ENCODE assay signal across 9 cellular contexts in the genomic region with DNA sequence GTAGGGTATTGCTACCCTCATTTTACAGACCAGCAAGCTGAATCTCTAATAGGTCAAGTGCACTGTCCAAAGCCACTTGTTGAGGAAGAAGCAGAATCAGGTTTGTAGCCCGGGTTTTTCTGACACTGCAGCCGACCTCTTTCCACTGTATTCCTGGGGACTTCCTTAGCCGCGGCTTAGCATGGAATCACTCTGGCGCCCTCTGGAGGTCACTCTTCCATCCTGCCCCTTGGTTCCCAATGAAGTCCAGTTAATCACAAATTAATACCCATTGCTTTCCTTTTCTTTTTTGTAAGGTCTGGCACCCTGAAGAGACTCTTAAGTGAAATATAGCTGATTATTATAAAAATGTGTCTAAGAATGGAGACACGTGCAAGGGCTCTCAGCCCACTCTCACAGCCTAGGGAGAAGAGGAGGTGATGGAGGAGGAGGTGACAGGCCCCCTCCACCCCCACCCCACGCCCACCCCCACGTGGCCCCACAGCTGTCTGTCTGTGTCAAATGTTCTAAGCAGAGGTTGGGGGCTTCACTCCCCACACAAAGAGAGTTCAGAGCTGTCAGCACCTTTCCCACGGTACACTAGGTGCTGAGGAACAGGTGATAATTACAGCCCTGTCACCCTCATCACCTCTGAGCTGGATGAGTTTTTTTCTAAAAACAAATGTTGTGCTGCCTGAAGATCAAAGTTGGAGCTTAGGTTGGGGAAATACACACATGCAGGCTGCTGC. TPM values are rescaled to one million over a fixed set of nuclear protein-coding genes. Genes with fewer than 3 reads are reported as not detected.
DNase-seq lines count a peak whose midpoint lies in the region; ATAC-seq, FAIRE-seq and TF ChIP-seq lines count a peak whose summit lies in the region.
"Had no signal": no experiment of that assay in that cellular context is flagged by ENCODE, and none has a peak within 500 bp of the region (broad histone marks: within the 10 kb centered on the region; RNA-seq: fewer than 3 reads in every experiment).

No MANE protein-coding gene starts in this region.

- H3K4me1 ChIP-seq in ascending aorta (peaks cover 0 to 2% of the 10 kb centered on the region in 2 donors), small intestine (ENCODE audit: control insufficient read depth in 2 of 2, insufficient read depth in 1 of 2, low read depth in 1 of 2, low read length in 1 of 2) (no peaks in the 10 kb centered on the region)
- H3K4me1 ChIP-seq: BLaER1 treated with 17β-estradiol and CSF1 and Interleukin-3, amounts not matched to agents 10 nM and 100 nM had no signal

- H3K4me3 Mint-ChIP-seq in T-helper 17 cell, result no peak overlapping the region

- intact Hi-C loops in ascending aorta (cut with DNase I), result loop anchor here (1.0 to 10.0 kb wide), 3 partner anchors 198 to 738 kb away; a partner anchor contains a TSS

- peak; percentile 16 for DNase-seq in NK-92 treated with Interleukin-12 subunit alpha and Interleukin-12 subunit beta, amount 100 ng/mL, for 24 hours (lab: John Stamatoyannopoulos, UW)
- DNase-seq in NK-92 (lab: John Stamatoyannopoulos, UW; ENCODE audit: unreplicated experiment) (no peak), NCI-H1436 treated with DMSO at 0.1 percent for 48 hours (lab: John Stamatoyannopoulos, UW) (peak; percentile 12), T-helper 17 cell (peak; percentile 25 to 40 (median 28)), ascending aorta (ENCODE audit: low spot score in 2 of 2) (peak in 1 of 2 donors; percentile 81), hypothalamus (lab: John Stamatoyannopoulos, UW) (peak in 49 of 51 donors; percentile 3 to 85 (median 48)), small intestine (peak; percentile 72)

- no peak for FAIRE-seq in small intestine (lab: Jason Lieb, UNC)

- H3K9me3 ChIP-seq in T-helper 17 cell (ENCODE audit: control insufficient read depth, low read length, poor library complexity, severe bottlenecking) (no peaks in the 10 kb centered on the region), ascending aorta (no peaks in the 10 kb centered on the region), small intestine (ENCODE audit: control insufficient read depth, low read depth) (no peaks in the 10 kb centered on the region)
- H3K9me3 ChIP-seq: BLaER1 treated with 17β-estradiol and CSF1 and Interleukin-3, amounts not matched to agents 10 nM and 100 nM had no signal

- H3K4me3 ChIP-seq in ascending aorta (no peak overlapping the region), small intestine (ENCODE audit: low read depth in 1 of 2, low read length in 2 of 2) (no peak overlapping the region)
- H3K4me3 ChIP-seq: BLaER1 treated with 17β-estradiol and CSF1 and Interleukin-3, amounts not matched to agents 10 nM and 100 nM had no signal

- no peaks in the 10 kb centered on the region for H3K36me3 Mint-ChIP-seq in T-helper 17 cell (ENCODE audit: low read depth)

- peak; percentile 55 to 86 (median 81) for TF ChIP-seq CTCF in ascending aorta (IDR thresholded peaks at IDR 0.05)

- ATAC-seq in T-helper 17 cell (peak; percentile 59), GM21367 (IDR thresholded peaks at IDR 0.05; ENCODE audit: unreplicated experiment) (no peak)

- H3K4me1 Mint-ChIP-seq in T-helper 17 cell, result peaks cover 9% of the 10 kb centered on the region

- WGBS in small intestine, 3 donors, result 5 to 11% (median 10%) methylated on average over 9 of the region's 9 CpGs

- no peak overlapping the region for H3K27ac Mint-ChIP-seq in T-helper 17 cell

- no peaks in the 10 kb centered on the region for H3K27me3 ChIP-seq in ascending aorta
- peaks cover 0 to 3% of the 10 kb centered on the region in 2 donors for H3K27me3 ChIP-seq in small intestine (ENCODE audit: control insufficient read depth in 2 of 2, insufficient read depth in 2 of 2, low read length in 2 of 2)
- H3K27me3 ChIP-seq: BLaER1 treated with 17β-estradiol and CSF1 and Interleukin-3, amounts not matched to agents 10 nM and 100 nM had no signal

- H3K36me3 ChIP-seq in ascending aorta, result no peaks in the 10 kb centered on the region
- H3K36me3 ChIP-seq in small intestine (ENCODE audit: control insufficient read depth in 2 of 2, insufficient read depth in 2 of 2, low read length in 2 of 2), result no peaks in the 10 kb centered on the region
- H3K36me3 ChIP-seq: BLaER1 treated with 17β-estradiol and CSF1 and Interleukin-3, amounts not matched to agents 10 nM and 100 nM had no signal

- H3K27me3 Mint-ChIP-seq in T-helper 17 cell, result peaks cover 41% of the 10 kb centered on the region

- no peak overlapping the region for H3K27ac ChIP-seq in ascending aorta
- H3K27ac ChIP-seq in small intestine (ENCODE audit: low read depth in 1 of 2, low read length in 1 of 2), result no peak overlapping the region
- H3K27ac ChIP-seq: BLaER1 treated with 17β-estradiol and CSF1 and Interleukin-3, amounts not matched to agents 10 nM and 100 nM had no signal

RNA-seq across cellular contexts. Expression of a gene that starts 57.7 kb away (rescaled TPM):
- total RNA-seq in T-helper 17 cell (not detected), ascending aorta (not detected)
- polyA plus RNA-seq in small intestine, result under 1 TPM in 1 of 3 donors, not detected in 2; 0.28 TPM
